In the genomic region with DNA sequence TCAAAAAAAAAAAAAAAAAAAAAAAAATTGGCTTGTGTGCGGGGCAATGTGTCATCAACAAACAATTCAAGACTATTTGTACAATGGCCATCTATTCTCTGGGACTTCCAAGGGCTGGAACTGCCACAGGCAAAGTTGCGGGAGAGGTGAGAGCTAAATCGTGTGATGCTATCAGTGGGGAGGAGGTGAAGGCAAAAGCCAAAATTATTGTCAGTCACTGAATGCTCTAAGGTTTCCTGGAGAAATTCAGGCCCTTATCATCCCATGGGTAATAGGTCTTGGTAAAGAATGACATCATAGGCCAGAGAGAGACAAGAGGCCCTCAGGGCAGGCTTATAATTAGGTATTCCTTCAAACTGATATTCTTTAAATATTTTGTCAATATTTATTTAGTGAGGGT, we compare ENCODE assay signal across 16 cellular contexts.
A peak's percentile ranks its signal among the peaks of the same experiment; 100 is the strongest.
DNase-seq lines count a peak whose midpoint lies in the region; ATAC-seq, FAIRE-seq and TF ChIP-seq lines count a peak whose summit lies in the region.
"Had no signal": no experiment of that assay in that cellular context is flagged by ENCODE, and none has a peak within 500 bp of the region (broad histone marks: within the 10 kb centered on the region; RNA-seq: fewer than 3 reads in every experiment).

No MANE protein-coding gene starts in this region.

- peaks cover 1% of the 10 kb centered on the region for H3K27me3 ChIP-seq in bronchial epithelial cell (ENCODE audit: control insufficient read depth, insufficient read depth, low read length)
- H3K27me3 ChIP-seq in CD4-positive, alpha-beta T cell (ENCODE audit: control insufficient read depth, insufficient read depth, low read length), result peaks cover 10% of the 10 kb centered on the region
- H3K27me3 ChIP-seq: Peyer's patch had no signal

- ATAC-seq in A549 (peak; percentile 43 to 55; a peak in 5 of 6 replicates), Right ventricle myocardium superior (ENCODE audit: poor library complexity) (no peak)
- no peak for ATAC-seq in CD4-positive, alpha-beta T cell (ENCODE audit: poor library complexity)

- POLR2A ChIA-PET in A549 (lab: Yijun Ruan, JAX), result no interaction called here
- POLR2A ChIA-PET in CD4-positive, alpha-beta T cell (lab: Charles Lee), result no interaction called here

- no peak for TF ChIP-seq EP300 in A549 (IDR thresholded peaks at IDR 0.05)

- WGBS in A549 (ENCODE audit: missing lambda C conversion rate), result 9% methylated on average over 3 of the region's 3 CpGs

- H3K4me2 ChIP-seq in A549, result peak overlapping the region; percentile 58
- H3K4me2 ChIP-seq: SK-N-SH had no signal

- no peak overlapping the region for H3K4me3 ChIP-seq in A549
- H3K4me3 ChIP-seq in bronchial epithelial cell (ENCODE audit: low read depth, low read length), result no peak overlapping the region
- H3K4me3 ChIP-seq: HAP-1, Peyer's patch had no signal

- FAIRE-seq in A549 (lab: Jason Lieb, UNC) (no peak), bronchial epithelial cell (lab: Jason Lieb, UNC) (no peak)

- H3K4me1 Mint-ChIP-seq in CD4-positive, alpha-beta T cell (ENCODE audit: low read depth), result no peaks in the 10 kb centered on the region

- TF ChIP-seq RAD21 in A549 (conservative IDR thresholded peaks at IDR 0.05 in 1 of 2, IDR thresholded peaks at IDR 0.05 in 1 of 2), result no peak

- H3K27me3 Mint-ChIP-seq in CD4-positive, alpha-beta T cell, result peaks cover 11% of the 10 kb centered on the region

- TF ChIP-seq CTCF in A549 (IDR thresholded peaks at IDR 0.05) (no peak), bronchial epithelial cell (IDR thresholded peaks at IDR 0.05; ENCODE audit: insufficient read depth, low read length, severe bottlenecking) (no peak)
- no peak for TF ChIP-seq CTCF in CD4-positive, alpha-beta T cell (IDR thresholded peaks at IDR 0.05)

- CTCF ChIA-PET in A549 (lab: Yijun Ruan, JAX), result no interaction called here
- CTCF ChIA-PET in CD4-positive, alpha-beta T cell (lab: Charles Lee), result no interaction called here

- intact Hi-C loops in Right ventricle myocardium superior (cut with DNase I), result no loop called here
- intact Hi-C loops in CD4-positive, alpha-beta T cell (cut with DNase I, micrococcal nuclease), result no loop called here

- H3K36me3 Mint-ChIP-seq in CD4-positive, alpha-beta T cell (ENCODE audit: low read depth), result no peaks in the 10 kb centered on the region

- no peaks in the 10 kb centered on the region for H3K9me3 ChIP-seq in A549
- H3K9me3 ChIP-seq in CD4-positive, alpha-beta T cell (ENCODE audit: control insufficient read depth, low read length), result no peaks in the 10 kb centered on the region
- H3K9me3 ChIP-seq: Caco-2, HAP-1, Peyer's patch, SK-N-SH had no signal

- peak in 1 of 2 experiments; percentile 11 for DNase-seq in A549 (ENCODE audit: low read depth in 1 of 2, low spot score in 1 of 2)
- DNase-seq in H4 (ENCODE audit: low spot score), result peak; percentile 43
- DNase-seq in NCI-H69 (lab: John Stamatoyannopoulos, UW), result peak; percentile 92
- DNase-seq in bronchial epithelial cell (ENCODE audit: low read depth), result peak; percentile 17
- no peak for DNase-seq in Right ventricle myocardium superior
- DNase-seq in T1000 (lab: John Stamatoyannopoulos, UW), result no peak
- no peak for DNase-seq in CD4-positive, alpha-beta T cell
- DNase-seq: activated CD4-positive, CD25-positive, alpha-beta regulatory T cell treated with anti-CD3 and anti-CD28 coated beads, Interleukin-2, amount 50 U/mL, for 72 hours; Caco-2; GDM1; IMR-90; NCI-H2107; Peyer's patch; SK-N-SH had no signal

- H3K4me1 ChIP-seq in A549, result peaks cover 16% of the 10 kb centered on the region
- H3K4me1 ChIP-seq: Caco-2, HAP-1, Peyer's patch had no signal

- no peaks in the 10 kb centered on the region for H3K36me3 ChIP-seq in bronchial epithelial cell (ENCODE audit: control insufficient read depth, insufficient read depth, low read length)
- H3K36me3 ChIP-seq: HAP-1, Peyer's patch had no signal

- no peak overlapping the region for H3K4me3 Mint-ChIP-seq in CD4-positive, alpha-beta T cell

- no peak for TF ChIP-seq POLR2A in A549 (IDR thresholded peaks at IDR 0.05; ENCODE audit: low read length)

- H3K27ac ChIP-seq in A549, result no peak overlapping the region; a peak in 1 of 6 replicates
- H3K27ac ChIP-seq in CD4-positive, alpha-beta T cell (ENCODE audit: low read depth, low read length), result no peak overlapping the region
- H3K27ac ChIP-seq: Peyer's patch had no signal

- H3K27ac Mint-ChIP-seq in CD4-positive, alpha-beta T cell, result no peak overlapping the region
- H3K27ac Mint-ChIP-seq: activated naive CD4-positive, alpha-beta T cell treated with anti-CD3 and anti-CD28 coated beads, Interleukin-2, amount 50 U/mL, for 72 hours had no signal

- no peaks in the 10 kb centered on the region for H3K9me3 Mint-ChIP-seq in CD4-positive, alpha-beta T cell

TF ChIP-seq in A549, 52 proteins besides CTCF, POLR2A, EP300 and RAD21:
- TF ChIP-seq, protein P1, sequence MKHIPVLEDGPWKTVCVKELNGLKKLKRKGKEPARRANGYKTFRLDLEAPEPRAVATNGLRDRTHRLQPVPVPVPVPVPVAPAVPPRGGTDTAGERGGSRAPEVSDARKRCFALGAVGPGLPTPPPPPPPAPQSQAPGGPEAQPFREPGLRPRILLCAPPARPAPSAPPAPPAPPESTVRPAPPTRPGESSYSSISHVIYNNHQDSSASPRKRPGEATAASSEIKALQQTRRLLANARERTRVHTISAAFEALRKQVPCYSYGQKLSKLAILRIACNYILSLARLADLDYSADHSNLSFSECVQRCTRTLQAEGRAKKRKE (CRISPR knock-in tag; IDR thresholded peaks at IDR 0.05; ENCODE audit: low read depth), result no peak
- no peak for TF ChIP-seq EHMT2 (IDR thresholded peaks at IDR 0.05; ENCODE audit: low read depth)
- no peak for TF ChIP-seq HOXB13 (CRISPR knock-in tag; IDR thresholded peaks at IDR 0.05; ENCODE audit: low read depth)
- TF ChIP-seq, protein P2, sequence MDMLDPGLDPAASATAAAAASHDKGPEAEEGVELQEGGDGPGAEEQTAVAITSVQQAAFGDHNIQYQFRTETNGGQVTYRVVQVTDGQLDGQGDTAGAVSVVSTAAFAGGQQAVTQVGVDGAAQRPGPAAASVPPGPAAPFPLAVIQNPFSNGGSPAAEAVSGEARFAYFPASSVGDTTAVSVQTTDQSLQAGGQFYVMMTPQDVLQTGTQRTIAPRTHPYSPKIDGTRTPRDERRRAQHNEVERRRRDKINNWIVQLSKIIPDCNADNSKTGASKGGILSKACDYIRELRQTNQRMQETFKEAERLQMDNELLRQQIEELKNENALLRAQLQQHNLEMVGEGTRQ (IDR thresholded peaks at IDR 0.05), result no peak
- no peak for TF ChIP-seq NFE2L2 (conservative IDR thresholded peaks at IDR 0.05; ENCODE audit: low read length)

Comparison
In these comparisons a context has a peak if more than half of its experiments do, and no peak if none do; other contexts are left out.
1. ATAC-seq: peak in A549 (2 of 2); none in Right ventricle myocardium superior (single experiment) and CD4-positive, alpha-beta T cell (single experiment).
2. DNase-seq: peak in H4 (single experiment), NCI-H69 (single experiment) and bronchial epithelial cell (single experiment); none in Right ventricle myocardium superior (single experiment), T1000 (single experiment) and CD4-positive, alpha-beta T cell (0 of 10).